In genomic region chr6:75759207-75759606, GRCh38 we compare ENCODE assay signal across 17 cellular contexts. TPM values are rescaled to one million over a fixed set of nuclear protein-coding genes. Genes with fewer than 3 reads are reported as not detected.
DNase-seq lines count a peak whose midpoint lies in the region; ATAC-seq and FAIRE-seq lines count a peak whose summit lies in the region.
"Had no signal": no experiment of that assay in that cellular context is flagged by ENCODE, and none has a peak within 500 bp of the region (broad histone marks: within the 10 kb centered on the region; RNA-seq: fewer than 3 reads in every experiment).

No MANE protein-coding gene starts in this region.

- peak; percentile 93 for FAIRE-seq in RCC 7860 (lab: Jason Lieb, UNC)

- H3K36me3 Mint-ChIP-seq in activated T-helper 2 cell treated with anti-CD3 and anti-CD28 coated beads, Interferon-gamma antibody, Interleukin-2, Interleukin-4, amounts not matched to agents 10 μg/mL and 5 μg/mL and 100 μg/mL, durations not matched to agents 14 hours and 24 hours and 36 hours (ENCODE audit: low read depth): no peaks in the 10 kb centered on the region
- H3K36me3 Mint-ChIP-seq: CD8-positive, alpha-beta T cell had no signal

- intact Hi-C loops in activated T-helper 2 cell treated with anti-CD3 and anti-CD28 coated beads, Interferon-gamma antibody, Interleukin-2, Interleukin-4, amounts not matched to agents 10 μg/mL and 5 μg/mL and 100 μg/mL, durations not matched to agents 14 hours and 24 hours and 36 hours (cut with micrococcal nuclease): no loop called here

- no peak overlapping the region for H3K27ac Mint-ChIP-seq in activated T-helper 2 cell treated with anti-CD3 and anti-CD28 coated beads, Interferon-gamma antibody, Interleukin-2, Interleukin-4, amounts not matched to agents 10 μg/mL and 5 μg/mL and 100 μg/mL, durations not matched to agents 14 hours and 24 hours and 36 hours
- H3K27ac Mint-ChIP-seq: CD8-positive, alpha-beta T cell had no signal

- no peaks in the 10 kb centered on the region for H3K4me1 Mint-ChIP-seq in activated T-helper 2 cell treated with anti-CD3 and anti-CD28 coated beads, Interferon-gamma antibody, Interleukin-2, Interleukin-4, amounts not matched to agents 10 μg/mL and 5 μg/mL and 100 μg/mL, durations not matched to agents 14 hours and 24 hours and 36 hours (ENCODE audit: low read depth)

- DNase-seq in COLO829 (ENCODE audit: low spot score): peak; percentile 11
- peak; percentile 76 for DNase-seq in RCC 7860 (ENCODE audit: low spot score)
- peak; percentile 59 for DNase-seq in kidney glomerular epithelial cell (lab: John Stamatoyannopoulos, UW)
- DNase-seq in COR-L47 (lab: John Stamatoyannopoulos, UW): no peak
- no peak for DNase-seq in SHP77 (lab: John Stamatoyannopoulos, UW)
- DNase-seq in activated T-helper 2 cell treated with anti-CD3 and anti-CD28 coated beads, Interferon-gamma antibody, Interleukin-2, Interleukin-4, amounts not matched to agents 10 μg/mL and 5 μg/mL and 100 μg/mL, durations not matched to agents 14 hours and 24 hours and 36 hours (ENCODE audit: low spot score): no peak
- DNase-seq: activated CD8-positive, alpha-beta memory T cell treated with anti-CD3 and anti-CD28 coated beads for 24 hours; activated gamma-delta T cell; CD8-positive, alpha-beta T cell; dermis blood vessel endothelial cell; left cardiac atrium; NCI-H146; NCI-H524 treated with DMSO at 0.1 percent for 48 hours; psoas muscle had no signal

- H3K27me3 Mint-ChIP-seq in activated T-helper 2 cell treated with anti-CD3 and anti-CD28 coated beads, Interferon-gamma antibody, Interleukin-2, Interleukin-4, amounts not matched to agents 10 μg/mL and 5 μg/mL and 100 μg/mL, durations not matched to agents 14 hours and 24 hours and 36 hours (ENCODE audit: low read depth): peaks cover 13% of the 10 kb centered on the region

- ATAC-seq in HG03354 (IDR thresholded peaks at IDR 0.05; ENCODE audit: poor library complexity, severe bottlenecking, unreplicated experiment) (peak; percentile 46), HG03095 (IDR thresholded peaks at IDR 0.05; ENCODE audit: unreplicated experiment) (no peak)
- ATAC-seq: CD8-positive, alpha-beta T cell; left cardiac atrium; Panc1; psoas muscle had no signal

- H3K4me3 Mint-ChIP-seq in activated T-helper 2 cell treated with anti-CD3 and anti-CD28 coated beads, Interferon-gamma antibody, Interleukin-2, Interleukin-4, amounts not matched to agents 10 μg/mL and 5 μg/mL and 100 μg/mL, durations not matched to agents 14 hours and 24 hours and 36 hours (ENCODE audit: low read depth): no peak overlapping the region
- H3K4me3 Mint-ChIP-seq: CD8-positive, alpha-beta T cell had no signal

- no peaks in the 10 kb centered on the region for H3K9me3 Mint-ChIP-seq in activated T-helper 2 cell treated with anti-CD3 and anti-CD28 coated beads, Interferon-gamma antibody, Interleukin-2, Interleukin-4, amounts not matched to agents 10 μg/mL and 5 μg/mL and 100 μg/mL, durations not matched to agents 14 hours and 24 hours and 36 hours
- H3K9me3 Mint-ChIP-seq: CD8-positive, alpha-beta T cell had no signal

RNA-seq across cellular contexts. Expression of gene MYO6, which starts 10.2 kb away (rescaled TPM):
- total RNA-seq in activated T-helper 2 cell treated with anti-CD3 and anti-CD28 coated beads, Interferon-gamma antibody, Interleukin-2, Interleukin-4, amounts not matched to agents 10 μg/mL and 5 μg/mL and 100 μg/mL, durations not matched to agents 14 hours and 24 hours and 36 hours: 0.41 and 0.60 TPM in 2 replicates

Comparison
In these comparisons a context has a peak if more than half of its experiments do, and no peak if none do; other contexts are left out.
1. DNase-seq: peak in COLO829 (single experiment), RCC 7860 (single experiment) and kidney glomerular epithelial cell (single experiment); none in COR-L47 (single experiment), SHP77 (0 of 2) and activated T-helper 2 cell treated with anti-CD3 and anti-CD28 coated beads, Interferon-gamma antibody, Interleukin-2, Interleukin-4, amounts not matched to agents 10 μg/mL and 5 μg/mL and 100 μg/mL, durations not matched to agents 14 hours and 24 hours and 36 hours (single experiment).